In the genomic region with DNA sequence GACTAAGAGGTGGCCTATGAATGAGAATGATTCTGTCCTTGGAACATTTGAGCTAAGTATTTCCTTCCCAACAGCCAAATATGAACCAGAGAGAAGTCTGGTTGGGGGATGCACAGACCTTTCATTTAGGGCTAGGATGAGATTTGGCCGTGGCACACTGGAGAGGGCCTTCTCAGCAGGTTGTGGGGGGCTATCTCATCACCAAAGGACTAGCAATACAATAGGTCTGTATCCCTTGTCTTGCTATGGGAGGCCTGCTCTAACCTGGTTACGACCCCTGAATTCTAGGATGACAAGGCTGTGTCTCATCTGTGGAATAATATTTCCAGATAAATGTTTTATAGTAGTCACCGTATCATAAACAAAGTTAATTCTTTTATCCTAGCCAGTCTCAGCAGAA, we compare ENCODE assay signal across 16 cellular contexts.
"Had no signal": no experiment of that assay in that cellular context is flagged by ENCODE, and none has a peak within 500 bp of the region (broad histone marks: within the 10 kb centered on the region; RNA-seq: fewer than 3 reads in every experiment).

No MANE protein-coding gene starts in this region.

- H3K36me3 Mint-ChIP-seq: neural progenitor cell had no signal

- H3K4me1 ChIP-seq: colonic mucosa, parathyroid adenoma, vagina had no signal

- H3K36me3 ChIP-seq: colonic mucosa, neural progenitor cell, tibial artery, vagina had no signal

- H3K4me3 ChIP-seq: colonic mucosa, neural progenitor cell, skin epidermis, tibial artery, vagina had no signal

- H3K4me1 Mint-ChIP-seq: activated naive CD8-positive, alpha-beta T cell treated with anti-CD3 and anti-CD28 coated beads, Interleukin-2, amount 50 U/mL, for 24 hours; activated T-helper 17 cell treated with anti-CD3 and anti-CD28 coated beads, Interleukin-2, amount 50 U/mL, for 72 hours had no signal

- H3K27ac Mint-ChIP-seq: activated naive CD8-positive, alpha-beta T cell treated with anti-CD3 and anti-CD28 coated beads, Interleukin-2, amount 50 U/mL, for 24 hours; activated T-helper 17 cell treated with anti-CD3 and anti-CD28 coated beads, Interleukin-2, amount 50 U/mL, for 72 hours; neural progenitor cell had no signal

- H3K9me3 ChIP-seq: colonic mucosa, tibial artery, vagina had no signal

- H2AFZ ChIP-seq: neural progenitor cell, parathyroid adenoma had no signal

- ATAC-seq: activated naive CD8-positive, alpha-beta T cell treated with anti-CD3 and anti-CD28 coated beads, Interleukin-2, amount 50 U/mL, for 24 hours; activated T-helper 17 cell treated with anti-CD3 and anti-CD28 coated beads, Interleukin-2, amount 50 U/mL, for 72 hours; left ventricle myocardium superior had no signal

- H3K27me3 Mint-ChIP-seq: activated naive CD8-positive, alpha-beta T cell treated with anti-CD3 and anti-CD28 coated beads, Interleukin-2, amount 50 U/mL, for 24 hours; activated T-helper 17 cell treated with anti-CD3 and anti-CD28 coated beads, Interleukin-2, amount 50 U/mL, for 72 hours had no signal

- H3K27ac ChIP-seq: colonic mucosa, neural progenitor cell, parathyroid adenoma, skin epidermis, tibial artery, vagina, VCaP had no signal

- H3K4me3 Mint-ChIP-seq: activated naive CD8-positive, alpha-beta T cell treated with anti-CD3 and anti-CD28 coated beads, Interleukin-2, amount 50 U/mL, for 24 hours; activated T-helper 17 cell treated with anti-CD3 and anti-CD28 coated beads, Interleukin-2, amount 50 U/mL, for 72 hours; neural progenitor cell had no signal

- DNase-seq: activated CD4-positive, alpha-beta T cell treated with anti-CD3 and anti-CD28 coated beads, Interleukin-2, amount 50 U/mL, for 48 hours; activated naive CD4-positive, alpha-beta T cell treated with Interleukin-2 at 50 U/mL for 16 hours; activated naive CD8-positive, alpha-beta T cell treated with anti-CD3 and anti-CD28 coated beads, Interleukin-2, amount 50 U/mL, for 24 hours; colonic mucosa; glutamatergic neuron; left ventricle myocardium superior; stimulated activated CD4-positive, alpha-beta T cell treated with anti-CD3 and anti-CD28 coated beads, Interleukin-15, amount 100 ng/mL, for 24 hours; stimulated activated CD4-positive, alpha-beta T cell treated with anti-CD3 and anti-CD28 coated beads, Interleukin-4, amount 100 ng/mL, for 24 hours; stimulated activated naive CD4-positive, alpha-beta T cell; tibial artery had no signal

- H3K9ac ChIP-seq: neural progenitor cell, parathyroid adenoma had no signal

- H3K27me3 ChIP-seq: colonic mucosa, neural progenitor cell, tibial artery, vagina had no signal

- H3K79me2 ChIP-seq: parathyroid adenoma had no signal

- H3K9me3 Mint-ChIP-seq: neural progenitor cell had no signal

- H3K4me2 ChIP-seq: neural progenitor cell had no signal
